ENCODE assay signal across 16 cellular contexts in genomic region chr13:103134271-103134670, GRCh38.
DNase-seq lines count a peak whose midpoint lies in the region; ATAC-seq, FAIRE-seq and TF ChIP-seq lines count a peak whose summit lies in the region.
"Had no signal": no experiment of that assay in that cellular context is flagged by ENCODE, and none has a peak within 500 bp of the region (broad histone marks: within the 10 kb centered on the region; RNA-seq: fewer than 3 reads in every experiment).

No MANE protein-coding gene starts in this region.

- H3K4me3 ChIP-seq in OCI-LY7 (ENCODE audit: low read depth, low read length, poor library complexity, severe bottlenecking), result no peak overlapping the region

- FAIRE-seq in GM12891 (lab: Jason Lieb, UNC), result no peak
- FAIRE-seq: endothelial cell of umbilical vein, frontal cortex, small intestine had no signal

- ATAC-seq in GM18909 (IDR thresholded peaks at IDR 0.05; ENCODE audit: poor library complexity, unreplicated experiment), result peak; percentile 55
- ATAC-seq in GM21619 (IDR thresholded peaks at IDR 0.05; ENCODE audit: unreplicated experiment), result peak; percentile 39
- ATAC-seq in HG03095 (IDR thresholded peaks at IDR 0.05; ENCODE audit: unreplicated experiment), result peak; percentile 29

- TF ChIP-seq CTCF in OCI-LY7 (conservative IDR thresholded peaks at IDR 0.05; ENCODE audit: low read length), result no peak

- peak; percentile 18 for DNase-seq in OCI-LY7 (ENCODE audit: low spot score)
- no peak for DNase-seq in islet precursor cell
- no peak for DNase-seq in GM12891 (ENCODE audit: insufficient read length, low spot score)
- DNase-seq in activated T-cell treated with anti-CD3 and anti-CD28 coated beads for 4 hours, result no peak
- DNase-seq in NCI-H1105 treated with DMSO at 0.1 percent for 48 hours (lab: John Stamatoyannopoulos, UW), result no peak
- DNase-seq: activated CD8-positive, alpha-beta memory T cell treated with anti-CD3 and anti-CD28 coated beads for 24 hours; activated effector memory CD4-positive, alpha-beta T cell treated with Interleukin-2 at 50 U/mL for 16 hours; H9; NCI-H1694 treated with DMSO at 0.1 percent for 48 hours; NCI-H526; small intestine had no signal

- intact Hi-C loops in OCI-LY7 (cut with micrococcal nuclease; ENCODE audit: unreplicated experiment), result no loop called here

- no peaks in the 10 kb centered on the region for H3K9me2 ChIP-seq in OCI-LY7 (ENCODE audit: insufficient read depth, low read length)

- BruUV-seq in OCI-LY7 (replicated peaks; lab: Mats Ljungman, UMichigan), result no TSS peak

- no peaks in the 10 kb centered on the region for H3K79me2 ChIP-seq in OCI-LY7 (ENCODE audit: insufficient read depth, low read depth, low read length)

- no peak for TF ChIP-seq POLR2A in GM12891 (IDR thresholded peaks at IDR 0.05; ENCODE audit: low read depth, low read length)

- CTCF ChIA-PET in OCI-LY7 (lab: Charles Lee; ENCODE audit: unreplicated experiment), result interaction anchor here (1.4 kb wide), 1 partner anchor 9 kb away, joined by 4 read pairs; no protein-coding TSS in a partner anchor

- H4K20me1 ChIP-seq in OCI-LY7 (ENCODE audit: insufficient read depth, low read length), result no peaks in the 10 kb centered on the region

- H3K4me1 ChIP-seq in OCI-LY7 (ENCODE audit: insufficient read depth, low read length, poor library complexity, severe bottlenecking), result peaks cover 7% of the 10 kb centered on the region

- H3K4me2 ChIP-seq in OCI-LY7 (ENCODE audit: low read length), result no peak overlapping the region

- POLR2A ChIA-PET in OCI-LY7 (lab: Charles Lee), result interaction anchor here (0.7 to 1.6 kb wide), 4 partner anchors 9 to 221 kb away, joined by 3 to 4 read pairs (median 3); no protein-coding TSS in a partner anchor

- no peaks in the 10 kb centered on the region for H3K9me3 ChIP-seq in OCI-LY7 (ENCODE audit: low read length)

- H3K27ac ChIP-seq in OCI-LY7 (ENCODE audit: low read depth, low read length, poor library complexity, severe bottlenecking), result no peak overlapping the region

- 0 out of 2 replicates have a peak overlapping the region, but pooled peaks have one; percentile 19 for H2AFZ ChIP-seq in OCI-LY7 (ENCODE audit: low read length)

- no peaks in the 10 kb centered on the region for H3K36me3 ChIP-seq in OCI-LY7 (ENCODE audit: insufficient read depth, low read length)

TF ChIP-seq in GM12891, 5 proteins besides CTCF, POLR2A, EP300 and RAD21:
- TF ChIP-seq TAF1 (IDR thresholded peaks at IDR 0.05; ENCODE audit: low read depth, low read length) (no peak), PAX5 (IDR thresholded peaks at IDR 0.05; ENCODE audit: insufficient read depth, low read length, severe bottlenecking) (no peak), POLR2AphosphoS5 (IDR thresholded peaks at IDR 0.05; ENCODE audit: low read depth, low read length) (no peak), SPI1 (IDR thresholded peaks at IDR 0.05; ENCODE audit: low read depth, low read length) (no peak), POU2F2 (IDR thresholded peaks at IDR 0.05; ENCODE audit: low read depth, low read length) (no peak)
TF ChIP-seq in GM12891: peak in this region for 0.
